In genomic region chr11:66347425-66348276, GRCh38 we compare ENCODE assay signal across 1 cellular context.
TF ChIP-seq lines count a peak whose summit lies in the region.

TSS of gene B4GAT1 (minus strand) at chr11:66347629. CDS start at chr11:66347545, 84 bp downstream.

TF ChIP-seq in K562, 482 proteins besides CTCF, POLR2A, EP300 and RAD21 (continued from another document and continues in another):
- TF ChIP-seq, protein P1, sequence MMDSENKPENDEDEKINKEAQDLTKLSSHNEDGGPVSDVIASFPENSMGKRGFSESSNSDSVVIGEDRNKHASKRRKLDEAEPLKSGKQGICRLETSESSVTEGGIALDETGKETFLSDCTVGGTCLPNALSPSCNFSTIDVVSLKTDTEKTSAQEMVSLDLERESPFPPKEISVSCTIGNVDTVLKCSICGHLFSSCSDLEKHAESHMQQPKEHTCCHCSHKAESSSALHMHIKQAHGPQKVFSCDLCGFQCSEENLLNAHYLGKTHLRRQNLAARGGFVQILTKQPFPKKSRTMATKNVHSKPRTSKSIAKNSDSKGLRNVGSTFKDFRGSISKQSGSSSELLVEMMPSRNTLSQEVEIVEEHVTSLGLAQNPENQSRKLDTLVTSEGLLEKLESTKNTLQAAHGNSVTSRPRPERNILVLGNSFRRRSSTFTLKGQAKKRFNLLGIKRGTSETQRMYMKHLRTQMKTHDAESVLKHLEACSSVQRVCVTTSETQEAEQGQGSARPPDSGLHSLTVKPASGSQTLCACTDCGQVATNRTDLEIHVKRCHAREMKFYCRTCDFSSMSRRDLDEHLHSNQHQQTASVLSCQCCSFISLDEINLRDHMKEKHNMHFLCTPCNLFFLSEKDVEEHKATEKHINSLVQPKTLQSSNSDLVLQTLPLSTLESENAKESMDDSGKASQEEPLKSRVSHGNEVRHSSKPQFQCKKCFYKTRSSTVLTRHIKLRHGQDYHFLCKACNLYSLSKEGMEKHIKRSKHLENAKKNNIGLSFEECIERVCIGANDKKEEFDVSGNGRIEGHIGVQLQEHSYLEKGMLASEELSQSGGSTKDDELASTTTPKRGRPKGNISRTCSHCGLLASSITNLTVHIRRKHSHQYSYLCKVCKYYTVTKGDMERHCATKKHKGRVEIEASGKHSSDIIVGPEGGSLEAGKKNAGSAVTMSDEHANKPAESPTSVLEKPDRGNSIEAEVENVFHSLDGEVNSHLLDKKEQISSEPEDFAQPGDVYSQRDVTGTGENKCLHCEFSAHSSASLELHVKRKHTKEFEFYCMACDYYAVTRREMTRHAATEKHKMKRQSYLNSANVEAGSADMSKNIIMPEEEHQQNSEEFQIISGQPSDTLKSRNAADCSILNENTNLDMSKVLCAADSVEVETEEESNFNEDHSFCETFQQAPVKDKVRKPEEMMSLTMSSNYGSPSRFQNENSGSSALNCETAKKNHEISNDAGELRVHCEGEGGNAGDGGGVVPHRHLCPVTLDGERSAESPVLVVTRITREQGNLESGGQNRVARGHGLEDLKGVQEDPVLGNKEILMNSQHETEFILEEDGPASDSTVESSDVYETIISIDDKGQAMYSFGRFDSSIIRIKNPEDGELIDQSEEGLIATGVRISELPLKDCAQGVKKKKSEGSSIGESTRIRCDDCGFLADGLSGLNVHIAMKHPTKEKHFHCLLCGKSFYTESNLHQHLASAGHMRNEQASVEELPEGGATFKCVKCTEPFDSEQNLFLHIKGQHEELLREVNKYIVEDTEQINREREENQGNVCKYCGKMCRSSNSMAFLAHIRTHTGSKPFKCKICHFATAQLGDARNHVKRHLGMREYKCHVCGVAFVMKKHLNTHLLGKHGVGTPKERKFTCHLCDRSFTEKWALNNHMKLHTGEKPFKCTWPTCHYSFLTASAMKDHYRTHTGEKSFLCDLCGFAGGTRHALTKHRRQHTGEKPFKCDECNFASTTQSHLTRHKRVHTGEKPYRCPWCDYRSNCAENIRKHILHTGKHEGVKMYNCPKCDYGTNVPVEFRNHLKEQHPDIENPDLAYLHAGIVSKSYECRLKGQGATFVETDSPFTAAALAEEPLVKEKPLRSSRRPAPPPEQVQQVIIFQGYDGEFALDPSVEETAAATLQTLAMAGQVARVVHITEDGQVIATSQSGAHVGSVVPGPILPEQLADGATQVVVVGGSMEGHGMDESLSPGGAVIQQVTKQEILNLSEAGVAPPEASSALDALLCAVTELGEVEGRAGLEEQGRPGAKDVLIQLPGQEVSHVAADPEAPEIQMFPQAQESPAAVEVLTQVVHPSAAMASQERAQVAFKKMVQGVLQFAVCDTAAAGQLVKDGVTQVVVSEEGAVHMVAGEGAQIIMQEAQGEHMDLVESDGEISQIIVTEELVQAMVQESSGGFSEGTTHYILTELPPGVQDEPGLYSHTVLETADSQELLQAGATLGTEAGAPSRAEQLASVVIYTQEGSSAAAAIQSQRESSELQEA (IDR thresholded peaks at IDR 0.05; ENCODE audit: low read depth), result peak; percentile 76
- peak; percentile 79 for TF ChIP-seq GATA2 (CRISPR knock-in tag; IDR thresholded peaks at IDR 0.05)
- 0 out of 2 replicates have a peak, but pooled peaks have one; percentile 43 for TF ChIP-seq PTBP1 (IDR thresholded peaks at IDR 0.05; ENCODE audit: low read depth, low read length)
- TF ChIP-seq RFX5 (IDR thresholded peaks at IDR 0.05; ENCODE audit: low read depth, low read length), result peak; percentile 65; the same call in 1 of the 2 replicates
- TF ChIP-seq FOXP1 (CRISPR knock-in tag; IDR thresholded peaks at IDR 0.05), result no peak
- peak; percentile 38 for TF ChIP-seq EGR1 (conservative IDR thresholded peaks at IDR 0.05)
- 0 out of 4 replicates have a peak, but pooled peaks of 1 of the 2 experiments have one; percentile 51 for TF ChIP-seq UBTF (IDR thresholded peaks at IDR 0.05; ENCODE audit: borderline replicate concordance in 1 of 2, low read depth in 2 of 2, low read length in 2 of 2)
- TF ChIP-seq TBL1XR1 (IDR thresholded peaks at IDR 0.05; ENCODE audit: low read length in 2 of 2), result peak in 1 of 2 experiments; percentile 91; a peak in 2 of 4 replicates
- TF ChIP-seq SRF (CRISPR knock-in tag; IDR thresholded peaks at IDR 0.05), result peak in 1 of 2 experiments; percentile 14; a peak in 1 of 4 replicates
- TF ChIP-seq, protein P2, sequence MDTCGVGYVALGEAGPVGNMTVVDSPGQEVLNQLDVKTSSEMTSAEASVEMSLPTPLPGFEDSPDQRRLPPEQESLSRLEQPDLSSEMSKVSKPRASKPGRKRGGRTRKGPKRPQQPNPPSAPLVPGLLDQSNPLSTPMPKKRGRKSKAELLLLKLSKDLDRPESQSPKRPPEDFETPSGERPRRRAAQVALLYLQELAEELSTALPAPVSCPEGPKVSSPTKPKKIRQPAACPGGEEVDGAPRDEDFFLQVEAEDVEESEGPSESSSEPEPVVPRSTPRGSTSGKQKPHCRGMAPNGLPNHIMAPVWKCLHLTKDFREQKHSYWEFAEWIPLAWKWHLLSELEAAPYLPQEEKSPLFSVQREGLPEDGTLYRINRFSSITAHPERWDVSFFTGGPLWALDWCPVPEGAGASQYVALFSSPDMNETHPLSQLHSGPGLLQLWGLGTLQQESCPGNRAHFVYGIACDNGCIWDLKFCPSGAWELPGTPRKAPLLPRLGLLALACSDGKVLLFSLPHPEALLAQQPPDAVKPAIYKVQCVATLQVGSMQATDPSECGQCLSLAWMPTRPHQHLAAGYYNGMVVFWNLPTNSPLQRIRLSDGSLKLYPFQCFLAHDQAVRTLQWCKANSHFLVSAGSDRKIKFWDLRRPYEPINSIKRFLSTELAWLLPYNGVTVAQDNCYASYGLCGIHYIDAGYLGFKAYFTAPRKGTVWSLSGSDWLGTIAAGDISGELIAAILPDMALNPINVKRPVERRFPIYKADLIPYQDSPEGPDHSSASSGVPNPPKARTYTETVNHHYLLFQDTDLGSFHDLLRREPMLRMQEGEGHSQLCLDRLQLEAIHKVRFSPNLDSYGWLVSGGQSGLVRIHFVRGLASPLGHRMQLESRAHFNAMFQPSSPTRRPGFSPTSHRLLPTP (IDR thresholded peaks at IDR 0.05; ENCODE audit: borderline replicate concordance, extremely low read depth, insufficient read length), result peak; percentile 92
- peak; percentile 100 for TF ChIP-seq POLR2H (tag; IDR thresholded peaks at IDR 0.05; ENCODE audit: low read depth)
- peak; percentile 60; the same call in 1 of the 2 replicates for TF ChIP-seq ZNF197 (CRISPR knock-in tag; IDR thresholded peaks at IDR 0.05; ENCODE audit: low read depth)
- TF ChIP-seq DEAF1 (CRISPR knock-in tag; IDR thresholded peaks at IDR 0.05), result peak; percentile 31
- peak; percentile 71 for TF ChIP-seq RBFOX2 (IDR thresholded peaks at IDR 0.05; ENCODE audit: low read depth, low read length)
- TF ChIP-seq GABPB2 (CRISPR knock-in tag; conservative IDR thresholded peaks at IDR 0.05), result peak; percentile 74; the same call in 1 of the 2 replicates
- no peak for TF ChIP-seq ZZZ3 (IDR thresholded peaks at IDR 0.05)
- peak; percentile 88; the same call in 1 of the 2 replicates for TF ChIP-seq XRCC5 (IDR thresholded peaks at IDR 0.05; ENCODE audit: low read depth, low read length)
- TF ChIP-seq GABPB1 (CRISPR knock-in tag; IDR thresholded peaks at IDR 0.05), result peak; percentile 50
- TF ChIP-seq ESRRA (IDR thresholded peaks at IDR 0.05; ENCODE audit: borderline replicate concordance, low read depth), result peak; percentile 40; the same call in 1 of the 2 replicates
- no peak for TF ChIP-seq SMARCB1 (IDR thresholded peaks at IDR 0.05; ENCODE audit: insufficient read length, low read depth)
- TF ChIP-seq E2F5 (CRISPR knock-in tag; IDR thresholded peaks at IDR 0.05), result 0 out of 2 replicates have a peak, but pooled peaks have one; percentile 70
- TF ChIP-seq, protein P3, sequence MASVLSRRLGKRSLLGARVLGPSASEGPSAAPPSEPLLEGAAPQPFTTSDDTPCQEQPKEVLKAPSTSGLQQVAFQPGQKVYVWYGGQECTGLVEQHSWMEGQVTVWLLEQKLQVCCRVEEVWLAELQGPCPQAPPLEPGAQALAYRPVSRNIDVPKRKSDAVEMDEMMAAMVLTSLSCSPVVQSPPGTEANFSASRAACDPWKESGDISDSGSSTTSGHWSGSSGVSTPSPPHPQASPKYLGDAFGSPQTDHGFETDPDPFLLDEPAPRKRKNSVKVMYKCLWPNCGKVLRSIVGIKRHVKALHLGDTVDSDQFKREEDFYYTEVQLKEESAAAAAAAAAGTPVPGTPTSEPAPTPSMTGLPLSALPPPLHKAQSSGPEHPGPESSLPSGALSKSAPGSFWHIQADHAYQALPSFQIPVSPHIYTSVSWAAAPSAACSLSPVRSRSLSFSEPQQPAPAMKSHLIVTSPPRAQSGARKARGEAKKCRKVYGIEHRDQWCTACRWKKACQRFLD (CRISPR knock-in tag; IDR thresholded peaks at IDR 0.05), result peak; percentile 65; the same call in 1 of the 2 replicates
- peak; percentile 30; the same call in 1 of the 2 replicates for TF ChIP-seq ZNF274 (IDR thresholded peaks at IDR 0.05; ENCODE audit: borderline replicate concordance, low read depth, low read length)
- peak; percentile 62 for TF ChIP-seq RBM39 (optimal IDR thresholded peaks at IDR 0.05; ENCODE audit: low read depth, low read length)
- peak in 1 of 2 experiments; percentile 44; a peak in 1 of 4 replicates for TF ChIP-seq FOXK2 (conservative IDR thresholded peaks at IDR 0.05 in 1 of 2, IDR thresholded peaks at IDR 0.05 in 1 of 2; ENCODE audit: low read depth in 2 of 2)
- TF ChIP-seq, protein P4, sequence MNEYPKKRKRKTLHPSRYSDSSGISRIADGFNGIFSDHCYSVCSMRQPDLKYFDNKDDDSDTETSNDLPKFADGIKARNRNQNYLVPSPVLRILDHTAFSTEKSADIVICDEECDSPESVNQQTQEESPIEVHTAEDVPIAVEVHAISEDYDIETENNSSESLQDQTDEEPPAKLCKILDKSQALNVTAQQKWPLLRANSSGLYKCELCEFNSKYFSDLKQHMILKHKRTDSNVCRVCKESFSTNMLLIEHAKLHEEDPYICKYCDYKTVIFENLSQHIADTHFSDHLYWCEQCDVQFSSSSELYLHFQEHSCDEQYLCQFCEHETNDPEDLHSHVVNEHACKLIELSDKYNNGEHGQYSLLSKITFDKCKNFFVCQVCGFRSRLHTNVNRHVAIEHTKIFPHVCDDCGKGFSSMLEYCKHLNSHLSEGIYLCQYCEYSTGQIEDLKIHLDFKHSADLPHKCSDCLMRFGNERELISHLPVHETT (CRISPR knock-in tag; conservative IDR thresholded peaks at IDR 0.05 in 1 of 2, IDR thresholded peaks at IDR 0.05 in 1 of 2), result peak in 1 of 2 experiments; percentile 81; a peak in 2 of 4 replicates
- TF ChIP-seq MED1 (CRISPR knock-in tag; IDR thresholded peaks at IDR 0.05; ENCODE audit: borderline replicate concordance), result 0 out of 2 replicates have a peak, but pooled peaks have one; percentile 76
- TF ChIP-seq, protein P5, sequence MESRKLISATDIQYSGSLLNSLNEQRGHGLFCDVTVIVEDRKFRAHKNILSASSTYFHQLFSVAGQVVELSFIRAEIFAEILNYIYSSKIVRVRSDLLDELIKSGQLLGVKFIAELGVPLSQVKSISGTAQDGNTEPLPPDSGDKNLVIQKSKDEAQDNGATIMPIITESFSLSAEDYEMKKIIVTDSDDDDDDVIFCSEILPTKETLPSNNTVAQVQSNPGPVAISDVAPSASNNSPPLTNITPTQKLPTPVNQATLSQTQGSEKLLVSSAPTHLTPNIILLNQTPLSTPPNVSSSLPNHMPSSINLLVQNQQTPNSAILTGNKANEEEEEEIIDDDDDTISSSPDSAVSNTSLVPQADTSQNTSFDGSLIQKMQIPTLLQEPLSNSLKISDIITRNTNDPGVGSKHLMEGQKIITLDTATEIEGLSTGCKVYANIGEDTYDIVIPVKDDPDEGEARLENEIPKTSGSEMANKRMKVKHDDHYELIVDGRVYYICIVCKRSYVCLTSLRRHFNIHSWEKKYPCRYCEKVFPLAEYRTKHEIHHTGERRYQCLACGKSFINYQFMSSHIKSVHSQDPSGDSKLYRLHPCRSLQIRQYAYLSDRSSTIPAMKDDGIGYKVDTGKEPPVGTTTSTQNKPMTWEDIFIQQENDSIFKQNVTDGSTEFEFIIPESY (CRISPR knock-in tag; IDR thresholded peaks at IDR 0.05), result peak; percentile 44; the same call in 1 of the 2 replicates
- TF ChIP-seq NR2C1 (IDR thresholded peaks at IDR 0.05), result no peak
- peak; percentile 20; the same call in 1 of the 2 replicates for TF ChIP-seq NR2C1 (tag; IDR thresholded peaks at IDR 0.05)
- peak; percentile 74; the same call in 1 of the 2 replicates for TF ChIP-seq TFAP4 (CRISPR knock-in tag; IDR thresholded peaks at IDR 0.05; ENCODE audit: borderline replicate concordance)
- TF ChIP-seq PTRF (tag; IDR thresholded peaks at IDR 0.05), result no peak
